In the genomic region with DNA sequence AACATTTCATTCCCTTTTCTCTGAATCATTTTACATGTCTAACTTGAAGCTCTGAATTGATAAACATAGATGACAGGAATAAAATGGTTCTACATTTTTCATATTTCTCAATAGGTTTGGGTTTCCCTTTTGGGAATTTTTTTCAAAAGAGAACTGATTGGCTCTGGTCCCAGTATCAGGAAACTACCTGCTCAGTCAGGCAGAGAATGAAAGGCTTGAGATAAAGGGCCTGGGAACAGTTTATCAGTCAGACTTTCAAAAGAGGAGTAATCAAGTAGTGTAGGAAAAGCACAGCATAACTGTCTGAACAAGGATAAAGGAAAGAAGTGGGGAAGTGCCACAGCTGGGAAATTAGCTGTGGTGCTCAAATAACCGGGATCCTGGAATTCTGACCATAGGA, we compare ENCODE assay signal across 1 cellular context.
A peak's percentile ranks its signal among the peaks of the same experiment; 100 is the strongest.
TF ChIP-seq lines count a peak whose summit lies in the region.

No MANE protein-coding gene starts in this region.

TF ChIP-seq in GM12878, 131 proteins besides CTCF, POLR2A, EP300 and RAD21 (continued from another document):
- TF ChIP-seq RELB (IDR thresholded peaks at IDR 0.05; ENCODE audit: low read depth) = no peak
- TF ChIP-seq PAX5 (IDR thresholded peaks at IDR 0.05; ENCODE audit: borderline replicate concordance, low read depth, low read length) = no peak
- TF ChIP-seq RBBP5 (conservative IDR thresholded peaks at IDR 0.05) = no peak
- no peak for TF ChIP-seq IRF3 (IDR thresholded peaks at IDR 0.05)
- 0 out of 2 replicates have a peak, but pooled peaks have one; percentile 52 for TF ChIP-seq TCF7 (IDR thresholded peaks at IDR 0.05; ENCODE audit: borderline replicate concordance)
- TF ChIP-seq NFYA (IDR thresholded peaks at IDR 0.05; ENCODE audit: borderline replicate concordance, low read depth, low read length) = no peak
- no peak for TF ChIP-seq TCF12 (IDR thresholded peaks at IDR 0.05; ENCODE audit: low read depth, low read length)
- TF ChIP-seq, protein P1, sequence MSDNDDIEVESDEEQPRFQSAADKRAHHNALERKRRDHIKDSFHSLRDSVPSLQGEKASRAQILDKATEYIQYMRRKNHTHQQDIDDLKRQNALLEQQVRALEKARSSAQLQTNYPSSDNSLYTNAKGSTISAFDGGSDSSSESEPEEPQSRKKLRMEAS (IDR thresholded peaks at IDR 0.05; ENCODE audit: low read depth, low read length) = no peak
- TF ChIP-seq NFIC (IDR thresholded peaks at IDR 0.05; ENCODE audit: low read depth, low read length) = peak; percentile 48; the same call in 1 of the 2 replicates
- TF ChIP-seq NR2C2 (IDR thresholded peaks at IDR 0.05; ENCODE audit: borderline replicate concordance, control insufficient read depth, insufficient read length, low read depth) = no peak
